In the genomic region with DNA sequence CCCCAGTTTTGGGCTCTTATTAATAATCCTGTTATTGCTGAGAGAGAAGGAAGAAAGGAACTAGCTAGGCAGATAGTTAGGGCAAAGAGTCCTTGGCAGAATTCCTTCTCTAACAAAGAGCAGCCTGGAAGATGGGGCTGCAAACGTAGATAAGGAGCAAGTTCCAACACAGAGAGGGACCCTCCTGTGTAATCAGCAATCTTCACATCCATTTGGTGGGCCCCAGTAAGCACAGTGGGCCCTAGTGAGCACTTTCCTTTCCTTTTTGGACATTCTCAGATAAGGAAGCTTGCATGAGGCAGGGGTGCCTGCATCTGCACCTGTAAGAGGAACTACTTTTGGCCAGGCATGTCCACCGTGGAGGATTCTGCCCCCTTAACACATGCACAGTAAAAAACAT, we compare ENCODE assay signal across 8 cellular contexts.
"Had no signal": no experiment of that assay in that cellular context is flagged by ENCODE, and none has a peak within 500 bp of the region (broad histone marks: within the 10 kb centered on the region; RNA-seq: fewer than 3 reads in every experiment).

No MANE protein-coding gene starts in this region.

- DNase-seq: GDM1, GF-D8 had no signal

- H3K4me3 ChIP-seq: GM12878 had no signal

- FAIRE-seq: G401.6, GM12878, GM12891, GM12892, GM18507, GM19239 had no signal

- ATAC-seq: GM12878 had no signal
